2 cellular contexts compared by ENCODE assay signal in the genomic region with DNA sequence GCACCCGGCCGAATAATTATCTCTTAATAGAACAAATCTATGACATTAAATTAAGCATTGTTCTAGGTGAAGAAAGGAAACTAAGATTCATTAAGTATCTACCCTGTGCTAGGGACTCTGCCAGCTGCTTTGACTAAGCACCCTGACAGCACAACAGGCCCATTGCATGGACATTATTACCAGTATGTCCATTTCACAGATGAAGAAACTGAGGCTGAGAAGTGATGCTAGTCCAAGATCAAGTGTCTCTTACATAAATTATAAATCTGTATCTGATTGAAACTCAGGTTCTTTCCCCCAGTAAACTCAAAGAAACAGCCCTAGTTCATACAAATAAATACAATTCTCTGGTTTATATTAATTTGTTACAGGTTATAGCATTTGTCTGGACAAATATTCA.
TF ChIP-seq lines count a peak whose summit lies in the region.

No MANE protein-coding gene starts in this region.

TF ChIP-seq in HepG2, 621 proteins besides CTCF, POLR2A, EP300 and RAD21:
- TF ChIP-seq NFIC (IDR thresholded peaks at IDR 0.05; ENCODE audit: low read length) (no peak), ZNF749 (CRISPR knock-in tag; IDR thresholded peaks at IDR 0.05; ENCODE audit: borderline replicate concordance) (no peak), ZNF224 (CRISPR knock-in tag; IDR thresholded peaks at IDR 0.05) (no peak), SP1 (IDR thresholded peaks at IDR 0.05) (no peak), SP1 (CRISPR knock-in tag; IDR thresholded peaks at IDR 0.05) (no peak), SP140L (CRISPR knock-in tag; IDR thresholded peaks at IDR 0.05; ENCODE audit: borderline replicate concordance) (no peak), ZNF318 (CRISPR knock-in tag; IDR thresholded peaks at IDR 0.05) (no peak), TCF12 (IDR thresholded peaks at IDR 0.05) (no peak), TCF12 (CRISPR knock-in tag; IDR thresholded peaks at IDR 0.05) (no peak), ZNF629 (CRISPR knock-in tag; conservative IDR thresholded peaks at IDR 0.05) (peak; percentile 89)

TF ChIP-seq in WTC11, 78 proteins besides CTCF, POLR2A, EP300 and RAD21:
- TF ChIP-seq GTF2I (CRISPR knock-in tag; conservative IDR thresholded peaks at IDR 0.05) (no peak), CREB1 (CRISPR knock-in tag; IDR thresholded peaks at IDR 0.05) (no peak), TEAD4 (CRISPR knock-in tag; IDR thresholded peaks at IDR 0.05) (no peak), EMX1 (CRISPR knock-in tag; IDR thresholded peaks at IDR 0.05) (no peak), ELF4 (CRISPR knock-in tag; IDR thresholded peaks at IDR 0.05; ENCODE audit: low read depth) (no peak), FOXK1 (CRISPR knock-in tag; IDR thresholded peaks at IDR 0.05) (no peak), IRF2 (CRISPR knock-in tag; IDR thresholded peaks at IDR 0.05; ENCODE audit: borderline replicate concordance, low read depth) (no peak)
